In the genomic region with DNA sequence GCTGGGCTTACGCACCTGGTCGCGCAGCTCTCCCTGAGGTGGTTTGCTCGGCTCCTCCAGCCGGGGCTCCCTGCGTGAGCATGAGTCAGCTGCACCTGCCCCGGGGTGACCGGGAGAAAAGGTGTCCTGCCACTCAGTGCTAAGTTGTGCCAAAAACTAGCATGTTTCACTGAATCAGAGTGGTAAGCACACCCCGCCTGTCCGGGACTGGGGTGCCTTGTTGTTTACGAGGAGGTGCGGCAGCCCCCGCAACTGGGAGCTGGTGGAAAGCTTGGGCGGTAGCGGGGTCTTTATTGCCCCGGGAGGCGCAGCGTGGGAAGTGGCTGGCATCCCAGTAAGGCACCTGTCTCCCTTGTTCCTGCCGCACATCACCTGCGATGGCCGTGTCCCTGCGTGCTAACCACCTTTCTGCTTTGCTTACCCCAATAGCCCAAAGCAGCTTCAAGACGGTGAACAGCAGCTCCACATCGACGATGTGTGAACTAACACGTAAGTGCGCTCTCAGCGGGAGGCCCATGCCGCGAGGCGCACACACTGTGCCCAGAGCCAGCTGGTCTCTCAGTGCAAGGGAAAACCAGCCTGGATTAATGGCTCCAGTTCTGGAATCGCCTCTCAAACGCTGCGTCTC, we compare ENCODE assay signal across 25 cellular contexts.
"Had no signal": no experiment of that assay in that cellular context is flagged by ENCODE, and none has a peak within 500 bp of the region (broad histone marks: within the 10 kb centered on the region; RNA-seq: fewer than 3 reads in every experiment).

No MANE protein-coding gene starts in this region.

- H3K79me2 ChIP-seq: parathyroid adenoma had no signal

- H3K9me3 ChIP-seq: colonic mucosa, esophagus squamous epithelium, lower lobe of right lung, neutrophil, prostate gland, right atrium auricular region, suprapubic skin, transverse colon, upper lobe of right lung, vagina had no signal

- H3K36me3 Mint-ChIP-seq: naive thymus-derived CD8-positive, alpha-beta T cell had no signal

- H3K27me3 ChIP-seq: colonic mucosa, neutrophil, right atrium auricular region, suprapubic skin, transverse colon, upper lobe of right lung, vagina had no signal

- H2AFZ ChIP-seq: parathyroid adenoma had no signal

- H3K4me2 ChIP-seq: smooth muscle cell had no signal

- DNase-seq: colonic mucosa; effector memory CD4-positive, alpha-beta T cell; esophagus squamous epithelium; head of caudate nucleus; left ventricle myocardium superior; lower lobe of right lung; naive thymus-derived CD8-positive, alpha-beta T cell; nephron progenitor cell; stimulated activated CD4-positive, alpha-beta T cell treated with anti-CD3 and anti-CD28 coated beads, Interleukin-12 subunit alpha, Interleukin-12 subunit beta, amount 100 ng/mL, for 4 hours; stimulated activated CD4-positive, alpha-beta T cell treated with anti-CD3 and anti-CD28 coated beads, Interleukin-1b, Interleukin-23, amount 100 ng/mL, for 48 hours; stimulated activated CD4-positive, alpha-beta T cell treated with anti-CD3 and anti-CD28 coated beads, Interleukin-4, amount 100 ng/mL, for 1 hour; stimulated activated CD8-positive, alpha-beta memory T cell treated with anti-CD3 and anti-CD28 coated beads, Interleukin-4, amount 100 ng/mL, for 48 hours; stimulated activated naive CD4-positive, alpha-beta T cell; stimulated activated naive CD8-positive, alpha-beta T cell treated with anti-CD3 and anti-CD28 coated beads, Interleukin-15, amount 100 ng/mL, for 72 hours; transverse colon; upper lobe of right lung had no signal

- ATAC-seq: left ventricle myocardium superior; lower lobe of right lung; naive thymus-derived CD8-positive, alpha-beta T cell; sciatic nerve; stimulated activated naive CD8-positive, alpha-beta T cell treated with anti-CD3 and anti-CD28 coated beads, Interleukin-15, amount 100 ng/mL, for 72 hours; upper lobe of right lung had no signal

- H3K9ac ChIP-seq: parathyroid adenoma had no signal

- H3K36me3 ChIP-seq: colonic mucosa, esophagus squamous epithelium, lower lobe of right lung, neutrophil, prostate gland, right atrium auricular region, suprapubic skin, transverse colon, upper lobe of right lung, vagina had no signal

- H3K9me3 Mint-ChIP-seq: naive thymus-derived CD8-positive, alpha-beta T cell; stimulated activated naive CD8-positive, alpha-beta T cell treated with anti-CD3 and anti-CD28 coated beads, Interleukin-15, amount 100 ng/mL, for 72 hours had no signal

- H3K27me3 Mint-ChIP-seq: dendritic cell treated with granulocyte-macrophage colony-stimulating factor and Interleukin-4, amounts not matched to agents 40 ng/mL and 50 ng/mL, for 4 days; stimulated activated naive CD8-positive, alpha-beta T cell treated with anti-CD3 and anti-CD28 coated beads, Interleukin-15, amount 100 ng/mL, for 72 hours had no signal

- H3K4me3 Mint-ChIP-seq: dendritic cell treated with granulocyte-macrophage colony-stimulating factor and Interleukin-4, amounts not matched to agents 40 ng/mL and 50 ng/mL, for 4 days; nephron progenitor cell; stimulated activated naive CD8-positive, alpha-beta T cell treated with anti-CD3 and anti-CD28 coated beads, Interleukin-15, amount 100 ng/mL, for 72 hours had no signal

- H3K27ac ChIP-seq: colonic mucosa, esophagus squamous epithelium, lower lobe of right lung, neutrophil, parathyroid adenoma, prostate gland, right atrium auricular region, suprapubic skin, transverse colon, upper lobe of right lung, vagina had no signal

- H3K27ac Mint-ChIP-seq: dendritic cell treated with granulocyte-macrophage colony-stimulating factor and Interleukin-4, amounts not matched to agents 40 ng/mL and 50 ng/mL, for 4 days; naive thymus-derived CD8-positive, alpha-beta T cell; nephron progenitor cell had no signal

- H3K4me1 ChIP-seq: colonic mucosa, lower lobe of right lung, parathyroid adenoma, prostate gland, right atrium auricular region, transverse colon, upper lobe of right lung, vagina had no signal

- H3K4me1 Mint-ChIP-seq: naive thymus-derived CD8-positive, alpha-beta T cell; stimulated activated naive CD8-positive, alpha-beta T cell treated with anti-CD3 and anti-CD28 coated beads, Interleukin-15, amount 100 ng/mL, for 72 hours had no signal

- H3K4me3 ChIP-seq: colonic mucosa, esophagus squamous epithelium, lower lobe of right lung, prostate gland, right atrium auricular region, smooth muscle cell, suprapubic skin, transverse colon, upper lobe of right lung, vagina had no signal
